ENCODE assay signal across 14 cellular contexts in the genomic region with DNA sequence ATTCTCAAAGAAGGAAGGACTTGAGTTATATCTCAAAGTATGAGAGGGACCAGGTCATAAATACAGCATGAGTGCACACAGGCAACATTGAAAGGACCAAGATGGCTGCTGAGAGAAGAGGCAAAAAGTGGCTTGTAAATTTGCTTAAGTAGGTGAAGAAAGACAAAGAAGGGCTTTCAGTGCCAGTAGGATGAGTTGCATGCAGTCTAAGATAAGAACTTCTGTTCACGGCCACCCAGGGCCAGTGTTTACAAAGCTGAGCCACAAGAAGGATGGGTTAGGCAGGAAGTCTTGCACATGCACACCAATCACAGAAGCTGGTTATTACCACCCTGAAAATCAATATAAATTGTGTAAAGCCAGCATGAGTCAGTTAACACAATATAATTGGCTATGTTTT. TPM values are rescaled to one million over a fixed set of nuclear protein-coding genes. Genes with fewer than 3 reads are reported as not detected.
DNase-seq lines count a peak whose midpoint lies in the region; ATAC-seq and TF ChIP-seq lines count a peak whose summit lies in the region.
"Had no signal": no experiment of that assay in that cellular context is flagged by ENCODE, and none has a peak within 500 bp of the region (broad histone marks: within the 10 kb centered on the region; RNA-seq: fewer than 3 reads in every experiment).

No MANE protein-coding gene starts in this region.

- H3K4me3 ChIP-seq in cardiac muscle cell (no peak overlapping the region), fibroblast of villous mesenchyme (ENCODE audit: low read depth, low read length) (no peak overlapping the region)
- H3K4me3 ChIP-seq: SK-N-MC, uterus had no signal

- no peak overlapping the region for H3K27ac ChIP-seq in cardiac muscle cell
- H3K27ac ChIP-seq: SK-N-MC, uterus had no signal

- H3K4me1 ChIP-seq in cardiac muscle cell (ENCODE audit: low read depth), result peaks cover 21% of the 10 kb centered on the region
- H3K4me1 ChIP-seq: uterus had no signal

- intact Hi-C loops in Right ventricle myocardium superior (cut with DNase I), result no loop called here

- peaks cover 5% of the 10 kb centered on the region for H3K27me3 ChIP-seq in cardiac muscle cell
- H3K27me3 ChIP-seq: uterus had no signal

- DNase-seq in cardiac muscle cell (ENCODE audit: low read depth in 1 of 2, low spot score in 1 of 2) (peak; percentile 41 to 82), Right ventricle myocardium superior (no peak), T1000 (lab: John Stamatoyannopoulos, UW) (peak; percentile 35), fibroblast of villous mesenchyme (ENCODE audit: low read depth) (peak; percentile 3), Kasumi-1 (lab: John Stamatoyannopoulos, UW) (no peak), retina (no peak)
- DNase-seq: NCI-H1105 treated with DMSO at 0.1 percent for 48 hours, NCI-H526, uterus had no signal

- no peak for TF ChIP-seq CTCF in cardiac muscle cell (IDR thresholded peaks at IDR 0.05; ENCODE audit: low read depth, low read length)
- TF ChIP-seq CTCF in fibroblast of villous mesenchyme (IDR thresholded peaks at IDR 0.05; ENCODE audit: insufficient read depth, low read depth, low read length), result no peak

- no peaks in the 10 kb centered on the region for H3K36me3 ChIP-seq in cardiac muscle cell
- H3K36me3 ChIP-seq: uterus had no signal

- H3K9me3 ChIP-seq in cardiac muscle cell (ENCODE audit: low read depth), result no peaks in the 10 kb centered on the region
- H3K9me3 ChIP-seq: uterus had no signal

- ATAC-seq in Right ventricle myocardium superior (ENCODE audit: poor library complexity) (no peak), GM18861 (IDR thresholded peaks at IDR 0.05; ENCODE audit: unreplicated experiment) (no peak), HG03135 (IDR thresholded peaks at IDR 0.05; ENCODE audit: unreplicated experiment) (no peak)
- ATAC-seq: activated CD4-positive, CD25-positive, alpha-beta regulatory T cell treated with anti-CD3 and anti-CD28 coated beads, Interleukin-2, amount 50 U/mL, for 24 hours had no signal

RNA-seq across cellular contexts. Expression of a gene that starts 3.1 kb away (rescaled TPM):
- total RNA-seq in cardiac muscle cell, result 0.12 and 0.32 TPM in 2 replicates
- polyA plus RNA-seq in cardiac muscle cell, result 0.02 and 0.06 TPM in 2 replicates
- 0.13 TPM for total RNA-seq in Right ventricle myocardium superior
- under 0.01 TPM in 1 of 2 replicates, not detected in the other for total RNA-seq in fibroblast of villous mesenchyme
- polyA plus RNA-seq: AG04450 had no signal

RNA-seq across cellular contexts. Expression of a gene that starts 35.1 kb away (rescaled TPM):
- total RNA-seq in cardiac muscle cell (not detected in 2 replicates), Right ventricle myocardium superior (1.3 TPM), fibroblast of villous mesenchyme (under 0.01 TPM in 1 of 2 replicates, not detected in the other)
- polyA plus RNA-seq in cardiac muscle cell, result 0.57 and 1.4 TPM in 2 replicates
- polyA plus RNA-seq: AG04450 had no signal

Comparison
In these comparisons a context has a peak if more than half of its experiments do, and no peak if none do; other contexts are left out.
1. DNase-seq: peak in cardiac muscle cell (2 of 2), T1000 (single experiment) and fibroblast of villous mesenchyme (single experiment); none in Right ventricle myocardium superior (single experiment), Kasumi-1 (0 of 2) and retina (single experiment).